36 cellular contexts compared by ENCODE assay signal in the genomic region with DNA sequence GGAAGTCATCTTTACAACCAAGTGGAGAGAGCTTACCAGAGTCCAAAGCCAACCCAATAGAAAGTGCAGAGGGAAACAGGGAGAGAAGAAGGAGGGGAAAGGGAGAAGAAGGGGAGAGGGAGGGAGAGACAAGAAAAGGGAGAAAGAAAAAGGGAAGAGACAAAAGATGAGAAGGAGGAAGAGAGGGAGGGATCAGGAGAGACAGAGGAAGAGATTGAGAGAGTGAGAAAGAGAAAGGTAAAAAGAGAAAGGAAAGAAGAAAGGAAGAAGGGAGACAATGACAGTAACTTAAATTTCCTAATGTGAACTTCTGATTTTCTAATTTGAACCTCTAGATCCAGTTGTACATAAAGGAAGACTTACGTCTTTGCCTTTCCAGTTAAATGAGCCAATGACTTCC. TPM values are rescaled to one million over a fixed set of nuclear protein-coding genes. Genes with fewer than 3 reads are reported as not detected.
"Had no signal": no experiment of that assay in that cellular context is flagged by ENCODE, and none has a peak within 500 bp of the region (broad histone marks: within the 10 kb centered on the region; RNA-seq: fewer than 3 reads in every experiment).

No MANE protein-coding gene starts in this region.

- H3K9me3 Mint-ChIP-seq: activated naive CD4-positive, alpha-beta T cell treated with anti-CD3 and anti-CD28 coated beads for 36 hours; activated naive CD4-positive, alpha-beta T cell treated with anti-CD3 and anti-CD28 coated beads, Interleukin-2, amount 10 ng/mL, durations not matched to agents 7 days and 5 days; activated naive CD4-positive, alpha-beta T cell treated with anti-CD3 and anti-CD28 coated beads, Interleukin-2, amount 50 U/mL, for 24 hours; activated naive CD8-positive, alpha-beta T cell treated with anti-CD3 and anti-CD28 coated beads for 36 hours; activated naive CD8-positive, alpha-beta T cell treated with anti-CD3 and anti-CD28 coated beads, Interleukin-2, amount 10 ng/mL, durations not matched to agents 7 days and 5 days; activated naive CD8-positive, alpha-beta T cell treated with anti-CD3 and anti-CD28 coated beads, Interleukin-2, amount 50 U/mL, for 24 hours; activated T-cell treated with anti-CD3 and anti-CD28 coated beads, Interleukin-2, amount 50 U/mL, for 4 hours; activated T-helper 1 cell treated with anti-CD3 and anti-CD28 coated beads, Interleukin-12 subunit alpha, Interleukin-12 subunit beta, Interleukin-2, Interleukin-4 antibody, amounts not matched to agents 30 ng/mL and 10 ng/mL and 1 ng/mL, durations not matched to agents 14 hours and 24 hours and 36 hours; activated T-helper 2 cell treated with anti-CD3 and anti-CD28 coated beads, Interferon-gamma antibody, Interleukin-2, Interleukin-4, amounts not matched to agents 10 μg/mL and 5 μg/mL and 100 μg/mL, durations not matched to agents 14 hours and 24 hours and 36 hours; brain had no signal

- H3K27me3 Mint-ChIP-seq: activated naive CD4-positive, alpha-beta T cell treated with anti-CD3 and anti-CD28 coated beads, Interleukin-2, amount 10 ng/mL, durations not matched to agents 7 days and 5 days; activated naive CD4-positive, alpha-beta T cell treated with anti-CD3 and anti-CD28 coated beads, Interleukin-2, amount 50 U/mL, for 24 hours; activated naive CD8-positive, alpha-beta T cell treated with anti-CD3 and anti-CD28 coated beads, Interleukin-2, amount 50 U/mL, for 24 hours; central memory CD8-positive, alpha-beta T cell had no signal

- H3K36me3 ChIP-seq: adrenal gland, ascending aorta, brain microvascular endothelial cell, breast epithelium, cardiac muscle cell had no signal

- H3K4me1 ChIP-seq: ascending aorta, body of pancreas, breast epithelium had no signal

- H3K4me1 Mint-ChIP-seq: activated naive CD4-positive, alpha-beta T cell treated with anti-CD3 and anti-CD28 coated beads, Interleukin-2, amount 10 ng/mL, durations not matched to agents 7 days and 5 days; activated naive CD4-positive, alpha-beta T cell treated with anti-CD3 and anti-CD28 coated beads, Interleukin-2, amount 50 U/mL, for 24 hours; activated naive CD8-positive, alpha-beta T cell treated with anti-CD3 and anti-CD28 coated beads for 36 hours; activated naive CD8-positive, alpha-beta T cell treated with anti-CD3 and anti-CD28 coated beads, Interleukin-2, amount 10 ng/mL, durations not matched to agents 7 days and 5 days; activated naive CD8-positive, alpha-beta T cell treated with anti-CD3 and anti-CD28 coated beads, Interleukin-2, amount 50 U/mL, for 24 hours; activated T-helper 17 cell treated with anti-CD3 and anti-CD28 coated beads, Interleukin-2, amount 50 U/mL, for 72 hours; central memory CD8-positive, alpha-beta T cell had no signal

- H3K27ac ChIP-seq: adrenal gland, ascending aorta, body of pancreas, brain microvascular endothelial cell, breast epithelium, cardiac muscle cell had no signal

- H3K27me3 ChIP-seq: ascending aorta, body of pancreas, brain microvascular endothelial cell, breast epithelium, cardiac muscle cell had no signal

- H3K4me3 Mint-ChIP-seq: activated naive CD4-positive, alpha-beta T cell treated with anti-CD3 and anti-CD28 coated beads for 36 hours; activated naive CD4-positive, alpha-beta T cell treated with anti-CD3 and anti-CD28 coated beads, Interleukin-2, amount 10 ng/mL, durations not matched to agents 7 days and 5 days; activated naive CD4-positive, alpha-beta T cell treated with anti-CD3 and anti-CD28 coated beads, Interleukin-2, amount 50 U/mL, for 24 hours; activated naive CD8-positive, alpha-beta T cell; activated naive CD8-positive, alpha-beta T cell treated with anti-CD3 and anti-CD28 coated beads for 36 hours; activated naive CD8-positive, alpha-beta T cell treated with anti-CD3 and anti-CD28 coated beads, Interleukin-2, amount 10 ng/mL, durations not matched to agents 7 days and 5 days; activated naive CD8-positive, alpha-beta T cell treated with anti-CD3 and anti-CD28 coated beads, Interleukin-2, amount 50 U/mL, for 24 hours; activated T-cell treated with anti-CD3 and anti-CD28 coated beads, Interleukin-2, amount 50 U/mL, for 4 hours; activated T-helper 1 cell treated with anti-CD3 and anti-CD28 coated beads, Interleukin-12 subunit alpha, Interleukin-12 subunit beta, Interleukin-2, Interleukin-4 antibody, amounts not matched to agents 30 ng/mL and 10 ng/mL and 1 ng/mL, durations not matched to agents 14 hours and 24 hours and 36 hours; activated T-helper 17 cell treated with anti-CD3 and anti-CD28 coated beads, Interleukin-2, amount 50 U/mL, for 72 hours; brain; central memory CD8-positive, alpha-beta T cell had no signal

- H3K9me3 ChIP-seq: adrenal gland, ascending aorta, body of pancreas, breast epithelium had no signal

- H3K4me3 ChIP-seq: adrenal gland, ascending aorta, body of pancreas, breast epithelium, cardiac muscle cell had no signal

- ATAC-seq: activated naive CD4-positive, alpha-beta T cell treated with anti-CD3 and anti-CD28 coated beads, Interleukin-2, amount 50 U/mL, for 72 hours; activated naive CD8-positive, alpha-beta T cell treated with anti-CD3 and anti-CD28 coated beads, Interleukin-2, amount 50 U/mL, for 24 hours; activated T-cell treated with anti-CD3 and anti-CD28 coated beads, Interleukin-2, amount 50 U/mL, for 4 hours; activated T-helper 17 cell treated with anti-CD3 and anti-CD28 coated beads, Interleukin-2, amount 50 U/mL, for 72 hours; body of pancreas had no signal

- H3K36me3 Mint-ChIP-seq: activated naive CD4-positive, alpha-beta T cell treated with anti-CD3 and anti-CD28 coated beads, Interleukin-2, amount 10 ng/mL, durations not matched to agents 7 days and 5 days; activated naive CD4-positive, alpha-beta T cell treated with anti-CD3 and anti-CD28 coated beads, Interleukin-2, amount 50 U/mL, for 24 hours; activated naive CD4-positive, alpha-beta T cell treated with anti-CD3 and anti-CD28 coated beads, Interleukin-2, amount 50 U/mL, for 72 hours; activated naive CD8-positive, alpha-beta T cell; activated naive CD8-positive, alpha-beta T cell treated with anti-CD3 and anti-CD28 coated beads for 36 hours; activated naive CD8-positive, alpha-beta T cell treated with anti-CD3 and anti-CD28 coated beads, Interleukin-2, amount 10 ng/mL, durations not matched to agents 7 days and 5 days had no signal

- DNase-seq: activated effector memory CD4-positive, alpha-beta T cell treated with anti-CD3 and anti-CD28 coated beads, Interleukin-2, amount 50 U/mL, for 16 hours; activated effector memory CD4-positive, alpha-beta T cell treated with Interleukin-2 at 50 U/mL for 16 hours; activated gamma-delta T cell; activated gamma-delta T cell treated with Interleukin-2 at 50 U/mL for 16 hours; activated naive CD4-positive, alpha-beta T cell; activated naive CD4-positive, alpha-beta T cell treated with anti-CD3 and anti-CD28 coated beads for 36 hours; activated naive CD4-positive, alpha-beta T cell treated with anti-CD3 and anti-CD28 coated beads, Interleukin-2, amount 10 ng/mL, durations not matched to agents 7 days and 5 days; activated naive CD4-positive, alpha-beta T cell treated with anti-CD3 and anti-CD28 coated beads, Interleukin-2, amount 50 U/mL, for 16 hours; activated naive CD4-positive, alpha-beta T cell treated with Interleukin-2 at 50 U/mL for 16 hours; activated naive CD8-positive, alpha-beta T cell treated with anti-CD3 and anti-CD28 coated beads for 36 hours; activated naive CD8-positive, alpha-beta T cell treated with anti-CD3 and anti-CD28 coated beads, Interleukin-2, amount 10 ng/mL, durations not matched to agents 7 days and 5 days; activated naive CD8-positive, alpha-beta T cell treated with anti-CD3 and anti-CD28 coated beads, Interleukin-2, amount 50 U/mL, for 24 hours; activated T-cell treated with anti-CD3 and anti-CD28 coated beads, Interleukin-2, amount 50 U/mL, for 1 hour; activated T-cell treated with anti-CD3 and anti-CD28 coated beads, Interleukin-2, amount 50 U/mL, for 4 hours; activated T-cell treated with anti-CD3 and anti-CD28 coated beads, Interleukin-2, amount 50 U/mL, for 48 hours; adrenal gland; amniotic stem cell; amygdala; anterior cingulate cortex; aorta; body of pancreas; brain microvascular endothelial cell; caudate nucleus; central memory CD4-positive, alpha-beta T cell; cerebellar nuclear complex had no signal

- H3K27ac Mint-ChIP-seq: activated naive CD4-positive, alpha-beta T cell treated with anti-CD3 and anti-CD28 coated beads for 36 hours; activated naive CD4-positive, alpha-beta T cell treated with anti-CD3 and anti-CD28 coated beads, Interleukin-2, amount 10 ng/mL, durations not matched to agents 7 days and 5 days; activated naive CD4-positive, alpha-beta T cell treated with anti-CD3 and anti-CD28 coated beads, Interleukin-2, amount 50 U/mL, for 24 hours; activated naive CD4-positive, alpha-beta T cell treated with anti-CD3 and anti-CD28 coated beads, Interleukin-2, amount 50 U/mL, for 72 hours; activated naive CD8-positive, alpha-beta T cell; activated naive CD8-positive, alpha-beta T cell treated with anti-CD3 and anti-CD28 coated beads for 36 hours; activated naive CD8-positive, alpha-beta T cell treated with anti-CD3 and anti-CD28 coated beads, Interleukin-2, amount 10 ng/mL, durations not matched to agents 7 days and 5 days; activated naive CD8-positive, alpha-beta T cell treated with anti-CD3 and anti-CD28 coated beads, Interleukin-2, amount 50 U/mL, for 24 hours; activated T-helper 1 cell treated with anti-CD3 and anti-CD28 coated beads, Interleukin-12 subunit alpha, Interleukin-12 subunit beta, Interleukin-2, Interleukin-4 antibody, amounts not matched to agents 30 ng/mL and 10 ng/mL and 1 ng/mL, durations not matched to agents 14 hours and 24 hours and 36 hours; activated T-helper 17 cell treated with anti-CD3 and anti-CD28 coated beads, Interleukin-2, amount 50 U/mL, for 72 hours; activated T-helper 2 cell treated with anti-CD3 and anti-CD28 coated beads, Interferon-gamma antibody, Interleukin-2, Interleukin-4, amounts not matched to agents 10 μg/mL and 5 μg/mL and 100 μg/mL, durations not matched to agents 14 hours and 24 hours and 36 hours; brain had no signal

RNA-seq across cellular contexts. Expression of a gene that starts 20.7 kb away (rescaled TPM):
- total RNA-seq: activated naive CD4-positive, alpha-beta T cell treated with anti-CD3 and anti-CD28 coated beads for 36 hours; activated naive CD4-positive, alpha-beta T cell treated with anti-CD3 and anti-CD28 coated beads, Interleukin-2, amount 50 U/mL, for 72 hours; activated naive CD8-positive, alpha-beta T cell treated with anti-CD3 and anti-CD28 coated beads for 36 hours; activated naive CD8-positive, alpha-beta T cell treated with anti-CD3 and anti-CD28 coated beads, Interleukin-2, amount 10 ng/mL, durations not matched to agents 7 days and 5 days; activated T-helper 1 cell treated with anti-CD3 and anti-CD28 coated beads, Interleukin-12 subunit alpha, Interleukin-12 subunit beta, Interleukin-2, Interleukin-4 antibody, amounts not matched to agents 30 ng/mL and 10 ng/mL and 1 ng/mL, durations not matched to agents 14 hours and 24 hours and 36 hours; activated T-helper 17 cell treated with anti-CD3 and anti-CD28 coated beads, Interleukin-2, amount 50 U/mL, for 72 hours had no signal
